18 cellular contexts compared by ENCODE assay signal in genomic region chr16:65989861-65990260, GRCh38.
"Had no signal": no experiment of that assay in that cellular context is flagged by ENCODE, and none has a peak within 500 bp of the region (broad histone marks: within the 10 kb centered on the region; RNA-seq: fewer than 3 reads in every experiment).

No MANE protein-coding gene starts in this region.

- H3K9me3 Mint-ChIP-seq: memory B cell; natural killer cell treated with Interleukin-12 subunit alpha and Interleukin-12 subunit beta and Interleukin-15 and Interleukin-18, amount 100 ng/mL, for 72 hours had no signal

- DNase-seq: cortex of kidney; dorsolateral prefrontal cortex; effector memory CD4-positive, alpha-beta T cell; foreskin fibroblast; head of caudate nucleus; lower lobe of right lung; midbrain; posterior cingulate gyrus; stimulated activated CD4-positive, alpha-beta T cell treated with anti-CD3 and anti-CD28 coated beads, Interleukin-2, amount 100 ng/mL, for 48 hours; stimulated activated naive CD4-positive, alpha-beta T cell treated with Interleukin-2 at 50 U/mL for 16 hours; trophoblast cell had no signal

- H3K9me3 ChIP-seq: lower lobe of right lung, right atrium auricular region had no signal

- ATAC-seq: esophagus mucosa; lower lobe of right lung; natural killer cell treated with Interleukin-12 subunit alpha and Interleukin-12 subunit beta and Interleukin-15 and Interleukin-18, amount 100 ng/mL, for 72 hours had no signal

- H3K4me1 ChIP-seq: lower lobe of right lung, right atrium auricular region had no signal

- H2AFZ ChIP-seq: hepatocyte had no signal

- H3K36me3 Mint-ChIP-seq: memory B cell; natural killer cell treated with Interleukin-12 subunit alpha and Interleukin-12 subunit beta and Interleukin-15 and Interleukin-18, amount 100 ng/mL, for 72 hours had no signal

- H3K4me3 ChIP-seq: cardiac muscle cell, dorsolateral prefrontal cortex, hepatocyte, lower lobe of right lung, right atrium auricular region, smooth muscle cell had no signal

- H3K4me2 ChIP-seq: hepatocyte, smooth muscle cell had no signal

- H3K36me3 ChIP-seq: cardiac muscle cell, lower lobe of right lung, right atrium auricular region had no signal

- H3K4me1 Mint-ChIP-seq: memory B cell had no signal

- H3K4me3 Mint-ChIP-seq: memory B cell; natural killer cell treated with Interleukin-12 subunit alpha and Interleukin-12 subunit beta and Interleukin-15 and Interleukin-18, amount 100 ng/mL, for 72 hours had no signal

- H3K27ac Mint-ChIP-seq: memory B cell; natural killer cell treated with Interleukin-12 subunit alpha and Interleukin-12 subunit beta and Interleukin-15 and Interleukin-18, amount 100 ng/mL, for 72 hours had no signal

- H3K27me3 Mint-ChIP-seq: memory B cell had no signal

- H3K27ac ChIP-seq: cardiac muscle cell, dorsolateral prefrontal cortex, hepatocyte, lower lobe of right lung, right atrium auricular region had no signal

- H3K79me2 ChIP-seq: hepatocyte had no signal
